In genomic region chr16:8788578-8789172, GRCh38 we compare ENCODE assay signal across 1 cellular context.
A peak's percentile ranks its signal among the peaks of the same experiment; 100 is the strongest.
TF ChIP-seq lines count a peak whose summit lies in the region.

No MANE protein-coding gene starts in this region.

TF ChIP-seq in HepG2, 621 proteins besides CTCF, POLR2A, EP300 and RAD21:
- TF ChIP-seq HNF4G (IDR thresholded peaks at IDR 0.05; ENCODE audit: borderline replicate concordance, low read depth, low read length) = peak; percentile 29; the same call in 1 of the 2 replicates
- no peak for TF ChIP-seq HNF4G (CRISPR knock-in tag; IDR thresholded peaks at IDR 0.05; ENCODE audit: borderline replicate concordance, low read depth)
- peak; percentile 41 for TF ChIP-seq ASH2L (IDR thresholded peaks at IDR 0.05; ENCODE audit: insufficient read length, low read depth, low read length)
- TF ChIP-seq MZF1 (CRISPR knock-in tag; IDR thresholded peaks at IDR 0.05; ENCODE audit: borderline replicate concordance) = no peak
- TF ChIP-seq FOXO1 (CRISPR knock-in tag; IDR thresholded peaks at IDR 0.05) = 0 out of 2 replicates have a peak, but pooled peaks have one; percentile 21
- no peak for TF ChIP-seq ZIK1 (CRISPR knock-in tag; IDR thresholded peaks at IDR 0.05; ENCODE audit: borderline replicate concordance, low read depth)
- TF ChIP-seq MTF2 (CRISPR knock-in tag; IDR thresholded peaks at IDR 0.05; ENCODE audit: borderline replicate concordance) = no peak
- TF ChIP-seq ZFY (CRISPR knock-in tag; IDR thresholded peaks at IDR 0.05) = 0 out of 2 replicates have a peak, but pooled peaks have one; percentile 12
- 0 out of 2 replicates have a peak, but pooled peaks have one; percentile 28 for TF ChIP-seq CHD2 (IDR thresholded peaks at IDR 0.05; ENCODE audit: low read depth, low read length)
- TF ChIP-seq BHLHE40 (IDR thresholded peaks at IDR 0.05; ENCODE audit: low read length) = peak; percentile 23; the same call in 1 of the 2 replicates
- peak; percentile 38; the same call in 1 of the 2 replicates for TF ChIP-seq CEBPB (IDR thresholded peaks at IDR 0.05; ENCODE audit: borderline replicate concordance, low read depth, low read length)
- TF ChIP-seq, protein P1, sequence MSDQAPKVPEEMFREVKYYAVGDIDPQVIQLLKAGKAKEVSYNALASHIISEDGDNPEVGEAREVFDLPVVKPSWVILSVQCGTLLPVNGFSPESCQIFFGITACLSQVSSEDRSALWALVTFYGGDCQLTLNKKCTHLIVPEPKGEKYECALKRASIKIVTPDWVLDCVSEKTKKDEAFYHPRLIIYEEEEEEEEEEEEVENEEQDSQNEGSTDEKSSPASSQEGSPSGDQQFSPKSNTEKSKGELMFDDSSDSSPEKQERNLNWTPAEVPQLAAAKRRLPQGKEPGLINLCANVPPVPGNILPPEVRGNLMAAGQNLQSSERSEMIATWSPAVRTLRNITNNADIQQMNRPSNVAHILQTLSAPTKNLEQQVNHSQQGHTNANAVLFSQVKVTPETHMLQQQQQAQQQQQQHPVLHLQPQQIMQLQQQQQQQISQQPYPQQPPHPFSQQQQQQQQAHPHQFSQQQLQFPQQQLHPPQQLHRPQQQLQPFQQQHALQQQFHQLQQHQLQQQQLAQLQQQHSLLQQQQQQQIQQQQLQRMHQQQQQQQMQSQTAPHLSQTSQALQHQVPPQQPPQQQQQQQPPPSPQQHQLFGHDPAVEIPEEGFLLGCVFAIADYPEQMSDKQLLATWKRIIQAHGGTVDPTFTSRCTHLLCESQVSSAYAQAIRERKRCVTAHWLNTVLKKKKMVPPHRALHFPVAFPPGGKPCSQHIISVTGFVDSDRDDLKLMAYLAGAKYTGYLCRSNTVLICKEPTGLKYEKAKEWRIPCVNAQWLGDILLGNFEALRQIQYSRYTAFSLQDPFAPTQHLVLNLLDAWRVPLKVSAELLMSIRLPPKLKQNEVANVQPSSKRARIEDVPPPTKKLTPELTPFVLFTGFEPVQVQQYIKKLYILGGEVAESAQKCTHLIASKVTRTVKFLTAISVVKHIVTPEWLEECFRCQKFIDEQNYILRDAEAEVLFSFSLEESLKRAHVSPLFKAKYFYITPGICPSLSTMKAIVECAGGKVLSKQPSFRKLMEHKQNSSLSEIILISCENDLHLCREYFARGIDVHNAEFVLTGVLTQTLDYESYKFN (CRISPR knock-in tag; conservative IDR thresholded peaks at IDR 0.05) = 0 out of 2 replicates have a peak, but pooled peaks have one; percentile 27
- no peak for TF ChIP-seq TBX3 (IDR thresholded peaks at IDR 0.05; ENCODE audit: borderline replicate concordance)
- TF ChIP-seq HNF4A (CRISPR knock-in tag; IDR thresholded peaks at IDR 0.05) = peak; percentile 75
- TF ChIP-seq ATRX (CRISPR knock-in tag; IDR thresholded peaks at IDR 0.05; ENCODE audit: borderline replicate concordance) = no peak
- peak; percentile 75 for TF ChIP-seq NCOR1 (IDR thresholded peaks at IDR 0.05; ENCODE audit: borderline replicate concordance, low read length)
- 0 out of 2 replicates have a peak, but pooled peaks have one; percentile 20 for TF ChIP-seq ZFX (CRISPR knock-in tag; IDR thresholded peaks at IDR 0.05; ENCODE audit: low read depth)
- TF ChIP-seq KAT8 (CRISPR knock-in tag; IDR thresholded peaks at IDR 0.05) = no peak
- no peak for TF ChIP-seq ARID2 (CRISPR knock-in tag; IDR thresholded peaks at IDR 0.05; ENCODE audit: borderline replicate concordance)
- no peak for TF ChIP-seq ZMYM3 (CRISPR knock-in tag; IDR thresholded peaks at IDR 0.05)
- no peak for TF ChIP-seq ETV6 (CRISPR knock-in tag; conservative IDR thresholded peaks at IDR 0.05)
- no peak for TF ChIP-seq ZNF569 (CRISPR knock-in tag; IDR thresholded peaks at IDR 0.05; ENCODE audit: borderline replicate concordance)
- TF ChIP-seq ZNF746 (CRISPR knock-in tag; IDR thresholded peaks at IDR 0.05) = no peak
- no peak for TF ChIP-seq ZNF12 (CRISPR knock-in tag; IDR thresholded peaks at IDR 0.05)
- peak; percentile 58; the same call in 1 of the 2 replicates for TF ChIP-seq ZNF572 (CRISPR knock-in tag; IDR thresholded peaks at IDR 0.05)
- TF ChIP-seq, protein P2, sequence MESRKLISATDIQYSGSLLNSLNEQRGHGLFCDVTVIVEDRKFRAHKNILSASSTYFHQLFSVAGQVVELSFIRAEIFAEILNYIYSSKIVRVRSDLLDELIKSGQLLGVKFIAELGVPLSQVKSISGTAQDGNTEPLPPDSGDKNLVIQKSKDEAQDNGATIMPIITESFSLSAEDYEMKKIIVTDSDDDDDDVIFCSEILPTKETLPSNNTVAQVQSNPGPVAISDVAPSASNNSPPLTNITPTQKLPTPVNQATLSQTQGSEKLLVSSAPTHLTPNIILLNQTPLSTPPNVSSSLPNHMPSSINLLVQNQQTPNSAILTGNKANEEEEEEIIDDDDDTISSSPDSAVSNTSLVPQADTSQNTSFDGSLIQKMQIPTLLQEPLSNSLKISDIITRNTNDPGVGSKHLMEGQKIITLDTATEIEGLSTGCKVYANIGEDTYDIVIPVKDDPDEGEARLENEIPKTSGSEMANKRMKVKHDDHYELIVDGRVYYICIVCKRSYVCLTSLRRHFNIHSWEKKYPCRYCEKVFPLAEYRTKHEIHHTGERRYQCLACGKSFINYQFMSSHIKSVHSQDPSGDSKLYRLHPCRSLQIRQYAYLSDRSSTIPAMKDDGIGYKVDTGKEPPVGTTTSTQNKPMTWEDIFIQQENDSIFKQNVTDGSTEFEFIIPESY (CRISPR knock-in tag; IDR thresholded peaks at IDR 0.05) = peak; percentile 41; the same call in 1 of the 2 replicates
- TF ChIP-seq MAZ (IDR thresholded peaks at IDR 0.05; ENCODE audit: borderline replicate concordance, low read depth, low read length) = no peak
- TF ChIP-seq MAZ (CRISPR knock-in tag; IDR thresholded peaks at IDR 0.05; ENCODE audit: low read depth) = no peak
- TF ChIP-seq SALL1 (CRISPR knock-in tag; IDR thresholded peaks at IDR 0.05) = peak; percentile 10; the same call in 1 of the 2 replicates
- no peak for TF ChIP-seq ZNF749 (CRISPR knock-in tag; IDR thresholded peaks at IDR 0.05; ENCODE audit: borderline replicate concordance)
- no peak for TF ChIP-seq ZNF841 (CRISPR knock-in tag; IDR thresholded peaks at IDR 0.05; ENCODE audit: borderline replicate concordance)
- no peak for TF ChIP-seq PHF20 (CRISPR knock-in tag; IDR thresholded peaks at IDR 0.05)
- TF ChIP-seq BCL6 (CRISPR knock-in tag; IDR thresholded peaks at IDR 0.05) = peak; percentile 42
